9 cellular contexts compared by ENCODE assay signal in the genomic region with DNA sequence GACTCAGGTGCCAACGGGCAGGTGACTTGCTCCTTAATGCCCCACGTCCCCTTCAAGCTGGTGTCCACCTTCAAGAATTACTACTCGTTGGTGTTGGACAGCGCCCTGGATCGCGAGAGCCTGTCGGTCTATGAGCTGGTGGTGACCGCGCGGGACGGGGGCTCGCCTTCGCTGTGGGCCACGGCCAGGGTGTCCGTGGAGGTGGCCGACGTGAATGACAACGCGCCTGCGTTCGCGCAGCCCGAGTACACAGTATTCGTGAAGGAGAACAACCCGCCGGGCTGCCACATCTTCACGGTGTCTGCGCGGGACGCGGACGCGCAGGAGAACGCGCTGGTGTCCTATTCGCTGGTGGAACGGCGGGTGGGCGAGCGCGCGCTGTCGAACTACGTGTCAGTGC. TPM values are rescaled to one million over a fixed set of nuclear protein-coding genes. Genes with fewer than 3 reads are reported as not detected.
"Had no signal": no experiment of that assay in that cellular context is flagged by ENCODE, and none has a peak within 500 bp of the region (broad histone marks: within the 10 kb centered on the region; RNA-seq: fewer than 3 reads in every experiment).

No MANE protein-coding gene starts in this region.

RNA-seq across cellular contexts. Expression of a gene that starts 1.5 kb away (rescaled TPM):
- total RNA-seq: subcutaneous adipose tissue, suprapubic skin, thoracic aorta, tibial nerve, upper lobe of right lung, ureter, vagina had no signal
- polyA plus RNA-seq: stomach, thymus had no signal

RNA-seq across cellular contexts. Expression of a gene that starts 7.2 kb away (rescaled TPM):
- total RNA-seq: suprapubic skin, ureter, vagina had no signal
- polyA plus RNA-seq: stomach had no signal
